ENCODE assay signal across 29 cellular contexts in the genomic region with DNA sequence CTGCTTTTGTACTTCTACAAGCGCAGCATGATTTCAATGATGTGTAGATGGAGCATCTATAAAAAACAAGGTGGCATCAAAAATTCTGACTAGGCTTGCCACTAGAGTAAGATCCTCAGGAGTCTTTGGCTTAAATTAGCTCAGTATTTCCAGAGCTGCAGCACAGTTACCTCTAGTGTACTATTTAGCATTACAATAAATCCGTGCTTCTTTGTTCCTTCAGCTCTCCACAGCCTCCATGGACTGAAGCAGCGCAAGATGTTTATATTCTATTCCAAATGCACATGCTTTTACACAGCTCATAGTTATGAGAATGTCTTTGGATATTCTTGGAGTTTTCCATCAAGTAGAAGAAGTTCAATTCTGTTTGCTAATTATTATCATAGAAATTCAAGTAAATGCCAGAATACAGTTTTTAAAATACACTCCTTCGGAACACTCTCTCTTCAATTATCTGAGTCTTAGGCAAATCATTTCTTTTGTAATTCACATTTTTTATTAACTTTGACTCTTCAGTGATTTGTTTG.
DNase-seq lines count a peak whose midpoint lies in the region; ATAC-seq, FAIRE-seq and TF ChIP-seq lines count a peak whose summit lies in the region.
"Had no signal": no experiment of that assay in that cellular context is flagged by ENCODE, and none has a peak within 500 bp of the region (broad histone marks: within the 10 kb centered on the region; RNA-seq: fewer than 3 reads in every experiment).

No MANE protein-coding gene starts in this region.

- H3K4me1 Mint-ChIP-seq in WTC11, result peaks cover 9% of the 10 kb centered on the region
- H3K4me1 Mint-ChIP-seq: B cell had no signal

- H3K4me1 ChIP-seq in HAP-1 (peaks cover 32% of the 10 kb centered on the region), esophagus muscularis mucosa (peaks cover 0 to 3% (median 0%) of the 10 kb centered on the region in 4 donors), pancreas (no peaks in the 10 kb centered on the region)
- H3K4me1 ChIP-seq: BLaER1 treated with 17β-estradiol and CSF1 and Interleukin-3, amounts not matched to agents 10 nM and 100 nM; Caco-2 had no signal

- H3K9me3 ChIP-seq in HAP-1 (no peaks in the 10 kb centered on the region), esophagus muscularis mucosa (no peaks in the 10 kb centered on the region), pancreas (no peaks in the 10 kb centered on the region)
- H3K9me3 ChIP-seq: BLaER1 treated with 17β-estradiol and CSF1 and Interleukin-3, amounts not matched to agents 10 nM and 100 nM; Caco-2 had no signal

- no peak for FAIRE-seq in pancreas (lab: Jason Lieb, UNC)
- FAIRE-seq: A204.1, D721Med, GM12878, GM12892, GM18507 had no signal

- no peak overlapping the region for H3K27ac Mint-ChIP-seq in WTC11
- H3K27ac Mint-ChIP-seq: B cell; CD4-positive, alpha-beta T cell; CD8-positive, alpha-beta T cell had no signal

- CTCF ChIA-PET in WTC11 (lab: Charles Lee), result no interaction called here

- intact Hi-C loops in esophagus muscularis mucosa (cut with DNase I), result no loop called here
- intact Hi-C loops in pancreas (cut with DNase I), result no loop called here

- POLR2A ChIA-PET in WTC11 (lab: Charles Lee), result no interaction called here

- TF ChIP-seq CTCF in WTC11 (IDR thresholded peaks at IDR 0.05) (no peak), esophagus muscularis mucosa (IDR thresholded peaks at IDR 0.05) (no peak), pancreas (IDR thresholded peaks at IDR 0.05) (no peak)

- no peaks in the 10 kb centered on the region for H3K9me3 Mint-ChIP-seq in WTC11

- H3K27me3 ChIP-seq in HAP-1 (ENCODE audit: low read depth) (no peaks in the 10 kb centered on the region), esophagus muscularis mucosa (no peaks in the 10 kb centered on the region), pancreas (no peaks in the 10 kb centered on the region)
- H3K27me3 ChIP-seq: BLaER1 treated with 17β-estradiol and CSF1 and Interleukin-3, amounts not matched to agents 10 nM and 100 nM had no signal

- no peak for TF ChIP-seq POLR2A in esophagus muscularis mucosa (IDR thresholded peaks at IDR 0.05; ENCODE audit: low read depth)

- H3K36me3 ChIP-seq in HAP-1 (replicated peaks), result no peaks in the 10 kb centered on the region
- H3K36me3 ChIP-seq in esophagus muscularis mucosa, result no peaks in the 10 kb centered on the region
- no peaks in the 10 kb centered on the region for H3K36me3 ChIP-seq in pancreas
- H3K36me3 ChIP-seq: BLaER1 treated with 17β-estradiol and CSF1 and Interleukin-3, amounts not matched to agents 10 nM and 100 nM had no signal

- peaks cover 32% of the 10 kb centered on the region for H3K27me3 Mint-ChIP-seq in WTC11 (ENCODE audit: low read depth)
- H3K27me3 Mint-ChIP-seq: B cell; CD4-positive, alpha-beta T cell had no signal

- 88% methylated on average over 4 of the region's 4 CpGs for WGBS in esophagus muscularis mucosa
- 68 to 76% methylated on average over 4 of the region's 4 CpGs for WGBS in pancreas, 2 donors

- H3K36me3 Mint-ChIP-seq in WTC11, result no peaks in the 10 kb centered on the region
- H3K36me3 Mint-ChIP-seq: CD8-positive, alpha-beta T cell had no signal

- H3K4me3 ChIP-seq in HAP-1, result no peak overlapping the region
- no peak overlapping the region for H3K4me3 ChIP-seq in esophagus muscularis mucosa
- H3K4me3 ChIP-seq in pancreas, result no peak overlapping the region
- H3K4me3 ChIP-seq: BLaER1 treated with 17β-estradiol and CSF1 and Interleukin-3, amounts not matched to agents 10 nM and 100 nM; GM12878 had no signal

- no peak for TF ChIP-seq EP300 in esophagus muscularis mucosa (IDR thresholded peaks at IDR 0.05)

- H3K4me3 Mint-ChIP-seq in WTC11, result no peak overlapping the region
- H3K4me3 Mint-ChIP-seq: B cell; CD4-positive, alpha-beta T cell; CD8-positive, alpha-beta T cell had no signal

- in situ Hi-C loops in HAP-1 (cut with MboI; ENCODE audit: low sequenced_read_pairs), result no loop called here

- peak; percentile 88 for ATAC-seq in WTC11
- ATAC-seq in HG02623 (IDR thresholded peaks at IDR 0.05; ENCODE audit: unreplicated experiment), result no peak
- ATAC-seq in pancreas, result no peak
- ATAC-seq: CD8-positive, alpha-beta T cell; GM12878 had no signal

- H3K27ac ChIP-seq in esophagus muscularis mucosa (replicated peaks in 1 of 4), result no peak overlapping the region
- no peak overlapping the region for H3K27ac ChIP-seq in pancreas
- H3K27ac ChIP-seq: BLaER1 treated with 17β-estradiol and CSF1 and Interleukin-3, amounts not matched to agents 10 nM and 100 nM; C4-2B had no signal

- DNase-seq in HAP-1 (ENCODE audit: low spot score in 2 of 2), result peak; percentile 55 to 95
- no peak for DNase-seq in WTC11 (ENCODE audit: low spot score)
- DNase-seq in iPS-NIHi11 (ENCODE audit: low spot score), result peak; percentile 6
- no peak for DNase-seq in activated effector memory CD4-positive, alpha-beta T cell treated with anti-CD3 and anti-CD28 coated beads, Interleukin-2, amount 50 U/mL, for 16 hours
- DNase-seq in esophagus muscularis mucosa (ENCODE audit: extremely low spot score), result no peak
- DNase-seq in pancreas, result no peak
- DNase-seq: 8988T; ACHN; AML-193; Caco-2; Calu3; CD4-positive, alpha-beta T cell; CD8-positive, alpha-beta T cell; DMS 273 treated with DMSO at 0.1 percent for 48 hours; DMS153; DMS53; DMS79; DND-41; EL; GDM1 had no signal

TF ChIP-seq in WTC11, 78 proteins besides CTCF, POLR2A, EP300 and RAD21:
- TF ChIP-seq, protein P1, sequence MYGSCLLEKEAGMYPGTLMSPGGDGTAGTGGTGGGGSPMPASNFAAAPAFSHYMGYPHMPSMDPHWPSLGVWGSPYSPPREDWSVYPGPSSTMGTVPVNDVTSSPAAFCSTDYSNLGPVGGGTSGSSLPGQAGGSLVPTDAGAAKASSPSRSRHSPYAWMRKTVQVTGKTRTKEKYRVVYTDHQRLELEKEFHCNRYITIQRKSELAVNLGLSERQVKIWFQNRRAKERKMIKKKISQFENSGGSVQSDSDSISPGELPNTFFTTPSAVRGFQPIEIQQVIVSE (CRISPR knock-in tag; IDR thresholded peaks at IDR 0.05; ENCODE audit: borderline replicate concordance), result no peak
- TF ChIP-seq ZNF416 (CRISPR knock-in tag; IDR thresholded peaks at IDR 0.05) (no peak), ATF1 (CRISPR knock-in tag; IDR thresholded peaks at IDR 0.05) (no peak), ZNF263 (CRISPR knock-in tag; IDR thresholded peaks at IDR 0.05; ENCODE audit: low read depth) (no peak)
- TF ChIP-seq, protein P2, sequence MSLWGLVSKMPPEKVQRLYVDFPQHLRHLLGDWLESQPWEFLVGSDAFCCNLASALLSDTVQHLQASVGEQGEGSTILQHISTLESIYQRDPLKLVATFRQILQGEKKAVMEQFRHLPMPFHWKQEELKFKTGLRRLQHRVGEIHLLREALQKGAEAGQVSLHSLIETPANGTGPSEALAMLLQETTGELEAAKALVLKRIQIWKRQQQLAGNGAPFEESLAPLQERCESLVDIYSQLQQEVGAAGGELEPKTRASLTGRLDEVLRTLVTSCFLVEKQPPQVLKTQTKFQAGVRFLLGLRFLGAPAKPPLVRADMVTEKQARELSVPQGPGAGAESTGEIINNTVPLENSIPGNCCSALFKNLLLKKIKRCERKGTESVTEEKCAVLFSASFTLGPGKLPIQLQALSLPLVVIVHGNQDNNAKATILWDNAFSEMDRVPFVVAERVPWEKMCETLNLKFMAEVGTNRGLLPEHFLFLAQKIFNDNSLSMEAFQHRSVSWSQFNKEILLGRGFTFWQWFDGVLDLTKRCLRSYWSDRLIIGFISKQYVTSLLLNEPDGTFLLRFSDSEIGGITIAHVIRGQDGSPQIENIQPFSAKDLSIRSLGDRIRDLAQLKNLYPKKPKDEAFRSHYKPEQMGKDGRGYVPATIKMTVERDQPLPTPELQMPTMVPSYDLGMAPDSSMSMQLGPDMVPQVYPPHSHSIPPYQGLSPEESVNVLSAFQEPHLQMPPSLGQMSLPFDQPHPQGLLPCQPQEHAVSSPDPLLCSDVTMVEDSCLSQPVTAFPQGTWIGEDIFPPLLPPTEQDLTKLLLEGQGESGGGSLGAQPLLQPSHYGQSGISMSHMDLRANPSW (CRISPR knock-in tag; conservative IDR thresholded peaks at IDR 0.05; ENCODE audit: low read depth), result no peak

Comparison
In these comparisons a context has a peak if more than half of its experiments do, and no peak if none do; other contexts are left out.
1. DNase-seq: peak in HAP-1 (2 of 2) and iPS-NIHi11 (single experiment); none in WTC11 (single experiment), activated effector memory CD4-positive, alpha-beta T cell treated with anti-CD3 and anti-CD28 coated beads, Interleukin-2, amount 50 U/mL, for 16 hours (single experiment), esophagus muscularis mucosa (single experiment) and pancreas (0 of 6).